15 cellular contexts compared by ENCODE assay signal in genomic region chr6:3759656-3760245, GRCh38. TPM values are rescaled to one million over a fixed set of nuclear protein-coding genes. Genes with fewer than 3 reads are reported as not detected.
DNase-seq lines count a peak whose midpoint lies in the region; ATAC-seq, FAIRE-seq and TF ChIP-seq lines count a peak whose summit lies in the region.
"Had no signal": no experiment of that assay in that cellular context is flagged by ENCODE, and none has a peak within 500 bp of the region (broad histone marks: within the 10 kb centered on the region; RNA-seq: fewer than 3 reads in every experiment).

No MANE protein-coding gene starts in this region.

- TF ChIP-seq CTCF in bronchial epithelial cell (IDR thresholded peaks at IDR 0.05; ENCODE audit: insufficient read depth, low read length, severe bottlenecking) (no peak), thoracic aorta (IDR thresholded peaks at IDR 0.05) (no peak), upper lobe of left lung (IDR thresholded peaks at IDR 0.05) (no peak)

- no peak overlapping the region for H3K4me3 ChIP-seq in bronchial epithelial cell (ENCODE audit: low read depth, low read length)
- H3K4me3 ChIP-seq in thoracic aorta = no peak overlapping the region
- H3K4me3 ChIP-seq in upper lobe of left lung = no peak overlapping the region
- H3K4me3 ChIP-seq: colonic mucosa, gastrocnemius medialis had no signal

- H3K27me3 ChIP-seq in bronchial epithelial cell (ENCODE audit: control insufficient read depth, insufficient read depth, low read length) (no peaks in the 10 kb centered on the region), thoracic aorta (replicated peaks; ENCODE audit: insufficient read depth) (no peaks in the 10 kb centered on the region), upper lobe of left lung (no peaks in the 10 kb centered on the region)
- H3K27me3 ChIP-seq: colonic mucosa, gastrocnemius medialis had no signal

- H3K36me3 ChIP-seq in bronchial epithelial cell (ENCODE audit: control insufficient read depth, insufficient read depth, low read length) (no peaks in the 10 kb centered on the region), thoracic aorta (no peaks in the 10 kb centered on the region), upper lobe of left lung (no peaks in the 10 kb centered on the region)
- H3K36me3 ChIP-seq: colonic mucosa, gastrocnemius medialis had no signal

- no peak for TF ChIP-seq EP300 in upper lobe of left lung (IDR thresholded peaks at IDR 0.05)

- WGBS in upper lobe of left lung, 2 donors = 72 to 83% methylated on average over 5 of the region's 5 CpGs

- H3K4me1 ChIP-seq in thoracic aorta (ENCODE audit: control insufficient read depth in 1 of 2, low read depth in 2 of 2) (peaks cover 7 to 32% of the 10 kb centered on the region in 2 donors), upper lobe of left lung (no peaks in the 10 kb centered on the region)
- H3K4me1 ChIP-seq: colonic mucosa had no signal

- peak; percentile 82 for DNase-seq in HCEC 1CT
- DNase-seq in bronchial epithelial cell (ENCODE audit: low read depth) = peak; percentile 53
- peak; percentile 98 for DNase-seq in iris pigment epithelial cell (ENCODE audit: low read depth)
- no peak for DNase-seq in thoracic aorta (ENCODE audit: low spot score)
- no peak for DNase-seq in upper lobe of left lung
- no peak for DNase-seq in effector CD8-positive, alpha-beta T cell (lab: John Stamatoyannopoulos, UW)
- DNase-seq: activated naive CD4-positive, alpha-beta T cell treated with anti-CD3 and anti-CD28 coated beads for 36 hours; colonic mucosa; gastrocnemius medialis; kidney; NCI-H2107; stimulated activated CD4-positive, alpha-beta T cell treated with anti-CD3 and anti-CD28 coated beads, Interleukin-4, amount 100 ng/mL, for 24 hours had no signal

- ATAC-seq in thoracic aorta (ENCODE audit: insufficient number of reproducible peaks, low FRiP score, low read depth) = no peak
- no peak for ATAC-seq in GM21423 (IDR thresholded peaks at IDR 0.05; ENCODE audit: unreplicated experiment)
- ATAC-seq in upper lobe of left lung (ENCODE audit: low FRiP score in 2 of 2) = no peak
- ATAC-seq in HG02610 (IDR thresholded peaks at IDR 0.05; ENCODE audit: unreplicated experiment) = no peak
- ATAC-seq: stimulated activated effector memory CD8-positive, alpha-beta T cell treated with anti-CD3 and anti-CD28 coated beads, Interleukin-12 subunit alpha, Interleukin-12 subunit beta, amount 100 ng/mL, for 72 hours had no signal

- FAIRE-seq in bronchial epithelial cell (lab: Jason Lieb, UNC) = no peak
- FAIRE-seq: kidney had no signal

- H3K9me3 ChIP-seq in thoracic aorta = no peaks in the 10 kb centered on the region
- no peaks in the 10 kb centered on the region for H3K9me3 ChIP-seq in upper lobe of left lung
- H3K9me3 ChIP-seq: colonic mucosa, gastrocnemius medialis had no signal

- TF ChIP-seq POLR2A in upper lobe of left lung (IDR thresholded peaks at IDR 0.05) = no peak

- H3K27ac ChIP-seq in thoracic aorta (peak overlapping the region; percentile 56 to 70), upper lobe of left lung (no peak overlapping the region)
- H3K27ac ChIP-seq: colonic mucosa, gastrocnemius medialis had no signal

RNA-seq across cellular contexts. Expression of gene PXDC1, which starts 8.2 kb away (rescaled TPM):
- total RNA-seq in bronchial epithelial cell (47.6 and 64.5 TPM in 2 replicates), thoracic aorta (100 to 1,000 TPM; 406 to 488 TPM), upper lobe of left lung (100 to 1,000 TPM in 3 of 6 donors, 10 to 100 TPM in 3; 51.6 to 118 (median 95.3) TPM)

Comparison
In these comparisons a context has a peak if more than half of its experiments do, and no peak if none do; other contexts are left out.
1. DNase-seq: peak in HCEC 1CT (single experiment), bronchial epithelial cell (single experiment) and iris pigment epithelial cell (single experiment); none in thoracic aorta (single experiment), upper lobe of left lung (0 of 2) and effector CD8-positive, alpha-beta T cell (single experiment).
2. H3K27ac ChIP-seq: peak in thoracic aorta (2 of 2); none in upper lobe of left lung (0 of 4).